ENCODE assay signal across 8 cellular contexts in the genomic region with DNA sequence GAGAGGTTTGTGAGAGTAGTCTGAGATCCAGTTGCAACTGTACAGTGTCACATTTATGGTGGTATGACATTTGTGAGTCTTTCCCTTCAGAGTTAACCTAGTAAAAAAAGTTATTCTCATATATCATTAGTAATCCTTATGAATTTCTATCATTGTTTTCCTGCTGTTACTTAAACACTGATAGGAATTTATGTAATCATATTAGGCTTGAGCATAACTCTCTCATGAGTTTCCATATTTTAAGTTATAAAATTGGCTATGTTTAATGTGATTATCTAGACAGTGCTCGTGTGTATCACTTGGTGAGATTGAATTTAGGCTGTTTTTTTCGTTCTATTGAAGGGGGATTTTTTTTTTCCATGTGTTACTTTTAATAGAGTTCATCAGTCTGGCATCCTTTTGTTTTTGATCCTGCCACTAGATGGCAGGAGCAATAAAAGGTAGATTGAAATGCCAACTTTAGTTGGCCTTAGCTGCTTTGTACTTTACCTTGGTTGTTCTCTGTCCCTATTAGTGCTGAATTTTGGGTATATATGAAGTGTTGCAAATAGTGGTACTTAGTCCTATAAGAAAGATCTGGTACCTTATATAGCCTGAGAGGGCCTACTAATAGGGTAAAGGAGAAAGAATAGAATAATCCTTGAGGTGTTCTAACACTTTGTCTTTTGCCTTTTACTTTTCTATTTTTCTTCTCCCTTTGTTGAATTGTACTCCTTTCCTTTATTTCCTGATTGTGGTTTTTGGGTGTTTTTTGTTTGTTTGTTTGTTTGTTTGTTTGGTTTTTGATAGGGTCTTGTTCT. TPM values are rescaled to one million over a fixed set of nuclear protein-coding genes. Genes with fewer than 3 reads are reported as not detected.
DNase-seq lines count a peak whose midpoint lies in the region; ATAC-seq and TF ChIP-seq lines count a peak whose summit lies in the region.

No MANE protein-coding gene starts in this region.

- peak overlapping the region in 1 of 4 donors; percentile 13 for H3K4me3 Mint-ChIP-seq in IgD-negative memory B cell
- H3K4me3 Mint-ChIP-seq in activated naive CD8-positive, alpha-beta T cell treated with anti-CD3 and anti-CD28 coated beads, Interleukin-2, amount 50 U/mL, for 24 hours: no peak overlapping the region

- DNase-seq in NCI-H2196 (lab: John Stamatoyannopoulos, UW; ENCODE audit: unreplicated experiment) (peak; percentile 18), NCI-H2196 treated with DMSO at 0.1 percent for 48 hours (lab: John Stamatoyannopoulos, UW; ENCODE audit: unreplicated experiment) (no peak), hepatocyte (ENCODE audit: low spot score) (peak; percentile 12), testis (no peak), COLO668 (lab: John Stamatoyannopoulos, UW; ENCODE audit: unreplicated experiment) (no peak), sciatic nerve (ENCODE audit: low spot score) (no peak)
- DNase-seq in activated naive CD8-positive, alpha-beta T cell treated with anti-CD3 and anti-CD28 coated beads, Interleukin-2, amount 50 U/mL, for 24 hours: no peak

- no peak for TF ChIP-seq POLR2A in testis (IDR thresholded peaks at IDR 0.05)

- peaks cover 21 to 58% (median 46%) of the 10 kb centered on the region in 3 donors for H3K4me1 Mint-ChIP-seq in IgD-negative memory B cell
- peaks cover 76% of the 10 kb centered on the region for H3K4me1 Mint-ChIP-seq in activated naive CD8-positive, alpha-beta T cell treated with anti-CD3 and anti-CD28 coated beads, Interleukin-2, amount 50 U/mL, for 24 hours

- peak; percentile 73 for ATAC-seq in activated naive CD8-positive, alpha-beta T cell treated with anti-CD3 and anti-CD28 coated beads, Interleukin-2, amount 50 U/mL, for 24 hours
- no peak for ATAC-seq in sciatic nerve

- H4K20me1 ChIP-seq in hepatocyte (ENCODE audit: insufficient read depth, poor library complexity, severe bottlenecking): peaks cover 70% of the 10 kb centered on the region

- H2AFZ ChIP-seq in hepatocyte: no peak overlapping the region

- H3K36me3 ChIP-seq in hepatocyte (replicated peaks; ENCODE audit: insufficient read depth, low read depth): no peaks in the 10 kb centered on the region
- no peaks in the 10 kb centered on the region for H3K36me3 ChIP-seq in testis (ENCODE audit: low read depth, missing control alignments)

- H3K36me3 Mint-ChIP-seq in IgD-negative memory B cell: no peaks in the 10 kb centered on the region
- peaks cover 11% of the 10 kb centered on the region for H3K36me3 Mint-ChIP-seq in activated naive CD8-positive, alpha-beta T cell treated with anti-CD3 and anti-CD28 coated beads, Interleukin-2, amount 50 U/mL, for 24 hours (ENCODE audit: low read depth)

- H3K27me3 ChIP-seq in hepatocyte: no peaks in the 10 kb centered on the region
- no peaks in the 10 kb centered on the region for H3K27me3 ChIP-seq in testis

- H3K9me2 ChIP-seq in hepatocyte (replicated peaks; ENCODE audit: insufficient read depth): no peaks in the 10 kb centered on the region

- peaks cover 3% of the 10 kb centered on the region for H3K4me1 ChIP-seq in hepatocyte (ENCODE audit: insufficient read depth)
- no peaks in the 10 kb centered on the region for H3K4me1 ChIP-seq in testis

- peaks cover 98% of the 10 kb centered on the region for H3K79me2 ChIP-seq in hepatocyte

- no peaks in the 10 kb centered on the region for H3K9me3 Mint-ChIP-seq in IgD-negative memory B cell
- peaks cover 6% of the 10 kb centered on the region for H3K9me3 Mint-ChIP-seq in activated naive CD8-positive, alpha-beta T cell treated with anti-CD3 and anti-CD28 coated beads, Interleukin-2, amount 50 U/mL, for 24 hours

- H3K27ac ChIP-seq in hepatocyte (no peak overlapping the region), testis (no peak overlapping the region)

- 34% methylated on average over 2 of the region's 2 CpGs for WGBS in hepatocyte (ENCODE audit: low lambda C conversion rate, missing lambda C conversion rate)
- WGBS in testis, 2 donors: 19 to 32% methylated on average over 2 of the region's 2 CpGs

- intact Hi-C loops in testis (cut with DNase I; ENCODE audit: low total_unique reads): no loop called here
- intact Hi-C loops in sciatic nerve (cut with DNase I): no loop called here

- H3K4me2 ChIP-seq in hepatocyte: no peak overlapping the region

- H3K27ac Mint-ChIP-seq in IgD-negative memory B cell: peak overlapping the region in 2 of 3 donors; percentile 1 to 51
- peak overlapping the region; percentile 46 for H3K27ac Mint-ChIP-seq in activated naive CD8-positive, alpha-beta T cell treated with anti-CD3 and anti-CD28 coated beads, Interleukin-2, amount 50 U/mL, for 24 hours

- TF ChIP-seq CTCF in hepatocyte (IDR thresholded peaks at IDR 0.05; ENCODE audit: poor library complexity) (peak; percentile 59), testis (IDR thresholded peaks at IDR 0.05) (peak in 2 of 3 experiments; percentile 45 to 66)

- no peaks in the 10 kb centered on the region for H3K27me3 Mint-ChIP-seq in IgD-negative memory B cell
- no peaks in the 10 kb centered on the region for H3K27me3 Mint-ChIP-seq in activated naive CD8-positive, alpha-beta T cell treated with anti-CD3 and anti-CD28 coated beads, Interleukin-2, amount 50 U/mL, for 24 hours

- H3K4me3 ChIP-seq in hepatocyte (no peak overlapping the region), testis (no peak overlapping the region)

- H3K9me3 ChIP-seq in hepatocyte (ENCODE audit: low read depth): no peaks in the 10 kb centered on the region
- no peaks in the 10 kb centered on the region for H3K9me3 ChIP-seq in testis

RNA-seq across cellular contexts. Expression of a gene that starts 17.9 kb away (rescaled TPM):
- polyA plus RNA-seq in IgD-negative memory B cell (52.8 TPM), hepatocyte (97.1 and 101 TPM in 2 replicates), testis (ENCODE audit: insufficient read depth, low read depth, low replicate concordance) (231 TPM)
- total RNA-seq in hepatocyte (213 and 253 TPM in 2 replicates), testis (100 to 1,000 TPM; 140 to 178 TPM), sciatic nerve (107 TPM)

Comparison
In these comparisons a context has a peak if more than half of its experiments do, and no peak if none do; other contexts are left out.
1. DNase-seq: peak in NCI-H2196 (single experiment) and hepatocyte (single experiment); none in NCI-H2196 treated with DMSO at 0.1 percent for 48 hours (single experiment), activated naive CD8-positive, alpha-beta T cell treated with anti-CD3 and anti-CD28 coated beads, Interleukin-2, amount 50 U/mL, for 24 hours (single experiment), testis (single experiment), COLO668 (single experiment) and sciatic nerve (single experiment).